ENCODE assay signal across 7 cellular contexts in genomic region chr12:67068204-67068731, GRCh38.
DNase-seq lines count a peak whose midpoint lies in the region; TF ChIP-seq lines count a peak whose summit lies in the region.

No MANE protein-coding gene starts in this region.

- no peaks in the 10 kb centered on the region for H3K9me3 ChIP-seq in NT2/D1 (ENCODE audit: insufficient read depth, low read length)
- H3K9me3 ChIP-seq in mucosa of rectum (ENCODE audit: control insufficient read depth in 2 of 2, low read length in 2 of 2), result no peaks in the 10 kb centered on the region

- in situ Hi-C loops in GM13976 (cut with MboI; ENCODE audit: low sequenced_read_pairs, unreplicated experiment), result no loop called here

- TF ChIP-seq CTCF in GM13976 (IDR thresholded peaks at IDR 0.05; ENCODE audit: borderline replicate concordance, control extremely low read depth, extremely low read depth, insufficient read depth, missing control alignments) (no peak), choroid plexus epithelial cell (conservative IDR thresholded peaks at IDR 0.05; ENCODE audit: low read depth, low read length) (no peak)

- no peaks in the 10 kb centered on the region for H3K4me1 ChIP-seq in NT2/D1 (ENCODE audit: insufficient read depth, insufficient read length)
- peaks cover 5 to 11% of the 10 kb centered on the region in 2 donors for H3K4me1 ChIP-seq in mucosa of rectum (ENCODE audit: control insufficient read depth in 2 of 2, insufficient read depth in 2 of 2, low read length in 2 of 2)

- peak overlapping the region; percentile 75 for H3K4me3 ChIP-seq in NT2/D1 (ENCODE audit: insufficient read length, low read depth)
- H3K4me3 ChIP-seq in choroid plexus epithelial cell (ENCODE audit: low read depth, low read length), result peak overlapping the region; percentile 2
- H3K4me3 ChIP-seq in mucosa of rectum (ENCODE audit: low read length in 2 of 2), result peak overlapping the region; percentile 52 to 58

- DNase-seq in GM13976 (ENCODE audit: low spot score) (peak; percentile 15), NT2/D1 (ENCODE audit: low read depth, low spot score) (no peak), choroid plexus epithelial cell (ENCODE audit: low read depth) (no peak), substantia nigra (lab: John Stamatoyannopoulos, UW) (no peak), SKM-1 (lab: John Stamatoyannopoulos, UW; ENCODE audit: unreplicated experiment) (no peak), HCEC 1CT (no peak)

- H3K27me3 ChIP-seq in NT2/D1 (ENCODE audit: insufficient read depth, insufficient read length) (peaks cover 22% of the 10 kb centered on the region), mucosa of rectum (ENCODE audit: control insufficient read depth in 2 of 2, insufficient read depth in 2 of 2, low read length in 2 of 2) (peaks cover 10 to 11% of the 10 kb centered on the region in 2 donors)

- H3K9ac ChIP-seq in NT2/D1 (ENCODE audit: insufficient read length, low read depth) (peak overlapping the region; percentile 80), mucosa of rectum (ENCODE audit: low read depth in 1 of 2, low read length in 2 of 2) (no peak overlapping the region)

- no peak overlapping the region for H3K27ac ChIP-seq in mucosa of rectum (ENCODE audit: low read depth in 2 of 2, low read length in 2 of 2)
- no peak overlapping the region for H3K27ac ChIP-seq in substantia nigra (ENCODE audit: low read depth, low read length, poor library complexity, severe bottlenecking)

- H3K36me3 ChIP-seq in NT2/D1 (ENCODE audit: insufficient read depth, insufficient read length, low read length), result no peaks in the 10 kb centered on the region
- no peaks in the 10 kb centered on the region for H3K36me3 ChIP-seq in mucosa of rectum (ENCODE audit: control insufficient read depth in 2 of 2, insufficient read depth in 2 of 2, low read length in 2 of 2)

Comparison
In these comparisons a context has a peak if more than half of its experiments do, and no peak if none do; other contexts are left out.
1. H3K4me3 ChIP-seq: peak in every context shown above with its lines; median percentile 75 in NT2/D1; 55 in mucosa of rectum; 2 in choroid plexus epithelial cell.